Comparison of ENCODE assay signal across 8 cellular contexts in the genomic region with DNA sequence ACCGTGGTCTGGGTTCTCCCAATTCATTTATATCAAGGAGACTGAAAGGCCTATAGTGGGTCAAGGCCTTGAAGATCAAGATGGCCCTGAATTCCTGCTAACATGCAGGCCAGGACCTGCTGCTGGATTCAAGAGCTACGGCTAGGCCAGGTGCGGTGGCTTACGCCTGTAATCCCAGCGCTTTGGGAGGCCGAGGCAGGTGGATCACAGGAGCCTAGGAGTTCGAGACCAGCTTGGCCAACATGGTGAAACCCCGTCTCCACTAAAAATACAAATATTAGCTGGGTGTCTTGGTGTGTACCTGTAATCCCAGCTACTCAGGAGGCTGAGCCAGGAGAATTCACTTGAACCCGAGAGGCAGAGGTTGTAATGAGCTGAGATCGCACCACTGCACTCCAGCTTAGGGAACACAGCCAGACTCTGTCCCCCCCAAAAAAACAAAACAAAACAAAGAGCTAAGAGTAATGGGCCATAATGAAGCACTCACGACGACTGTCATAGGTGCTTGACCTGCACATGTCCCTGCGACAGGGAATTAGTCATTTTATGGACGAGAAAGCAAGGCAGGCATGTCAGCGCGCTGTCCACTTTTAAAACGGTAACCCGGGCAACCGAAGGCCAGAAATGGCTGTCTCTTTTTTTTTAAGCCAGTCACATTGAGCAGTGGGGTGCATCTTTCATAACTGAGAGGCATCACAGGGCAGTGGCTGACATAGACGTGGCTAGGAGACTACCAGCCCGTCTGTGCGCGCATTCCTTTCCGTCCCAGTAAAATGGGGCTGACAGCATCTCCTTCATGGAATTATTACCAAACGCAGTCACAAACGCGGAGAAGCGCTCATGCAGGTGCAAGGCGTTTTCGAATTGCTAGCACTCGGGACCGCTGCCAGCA. TPM values are rescaled to one million over a fixed set of nuclear protein-coding genes. Genes with fewer than 3 reads are reported as not detected.
DNase-seq lines count a peak whose midpoint lies in the region; ATAC-seq and TF ChIP-seq lines count a peak whose summit lies in the region.

No MANE protein-coding gene starts in this region.

- H3K27ac Mint-ChIP-seq in naive thymus-derived CD8-positive, alpha-beta T cell: peak overlapping the region; percentile 79 to 100 (median 96)

- H3K36me3 ChIP-seq in colonic mucosa: peaks cover 22% of the 10 kb centered on the region

- POLR2A ChIA-PET in naive thymus-derived CD8-positive, alpha-beta T cell (lab: Charles Lee): interaction anchor here (0.6 to 2.5 kb wide), 6 partner anchors 21 to 1041 kb away, joined by 3 to 11 read pairs (median 4); a partner anchor contains a TSS

- DNase-seq in GM12865 (ENCODE audit: low read depth) (no peak), NCI-H1092 treated with DMSO at 0.1 percent for 48 hours (lab: John Stamatoyannopoulos, UW) (peak; percentile 90), colonic mucosa (no peak), MV-4-11 (lab: John Stamatoyannopoulos, UW) (no peak), dedifferentiated amniotic fluid mesenchymal stem cell (ENCODE audit: extremely low spot score) (no peak)
- peak in 1 of 10 donors; percentile 16 for DNase-seq in naive thymus-derived CD8-positive, alpha-beta T cell

- no peaks in the 10 kb centered on the region for H3K27me3 ChIP-seq in colonic mucosa

- peaks cover 5 to 56% (median 10%) of the 10 kb centered on the region in 3 donors for H3K36me3 Mint-ChIP-seq in naive thymus-derived CD8-positive, alpha-beta T cell

- ATAC-seq in naive thymus-derived CD8-positive, alpha-beta T cell: no peak
- ATAC-seq in GM21360 (IDR thresholded peaks at IDR 0.05; ENCODE audit: unreplicated experiment) (no peak), HG02763 (IDR thresholded peaks at IDR 0.05; ENCODE audit: unreplicated experiment) (no peak)

- no peaks in the 10 kb centered on the region for H3K27me3 Mint-ChIP-seq in naive thymus-derived CD8-positive, alpha-beta T cell

- H3K4me3 Mint-ChIP-seq in naive thymus-derived CD8-positive, alpha-beta T cell: peak overlapping the region; percentile 71 to 94 (median 84)

- H3K4me1 Mint-ChIP-seq in naive thymus-derived CD8-positive, alpha-beta T cell: peaks cover 25 to 46% (median 39%) of the 10 kb centered on the region in 4 donors

- H3K9ac ChIP-seq in colonic mucosa (ENCODE audit: low read depth in 2 of 2, low read length in 2 of 2): peak overlapping the region; percentile 48 to 85

- TF ChIP-seq CTCF in GM12865 (IDR thresholded peaks at IDR 0.05; ENCODE audit: insufficient read depth, low read depth, low read length, missing control alignments): no peak
- no peak for TF ChIP-seq CTCF in colonic mucosa (IDR thresholded peaks at IDR 0.05)

- H3K4me1 ChIP-seq in colonic mucosa: peaks cover 19% of the 10 kb centered on the region

- no peaks in the 10 kb centered on the region for H3K9me3 ChIP-seq in colonic mucosa

- peak overlapping the region; percentile 96 for H3K27ac ChIP-seq in colonic mucosa

- peak overlapping the region; percentile 60 for H3K4me3 ChIP-seq in GM12865 (ENCODE audit: low read depth, low read length)
- peak overlapping the region; percentile 28 for H3K4me3 ChIP-seq in colonic mucosa

- intact Hi-C loops in colonic mucosa (cut with DNase I): no loop called here

- H3K9me3 Mint-ChIP-seq in naive thymus-derived CD8-positive, alpha-beta T cell: no peaks in the 10 kb centered on the region

RNA-seq across cellular contexts. Expression of a gene that starts 1.0 kb away (rescaled TPM):
- 10 to 100 TPM; 65.1 to 74.2 TPM for total RNA-seq in colonic mucosa
- 100 to 1,000 TPM; 208 to 221 TPM for total RNA-seq in naive thymus-derived CD8-positive, alpha-beta T cell
- 1 to 10 TPM; 3.2 to 8.0 (median 4.4) TPM for polyA plus RNA-seq in naive thymus-derived CD8-positive, alpha-beta T cell

RNA-seq across cellular contexts. Expression of a gene that starts 6.5 kb away (rescaled TPM):
- total RNA-seq in colonic mucosa: 10 to 100 TPM; 37.0 to 70.3 TPM
- total RNA-seq in naive thymus-derived CD8-positive, alpha-beta T cell: 10 to 100 TPM; 81.4 to 83.8 TPM
- polyA plus RNA-seq in naive thymus-derived CD8-positive, alpha-beta T cell: 10 to 100 TPM; 13.3 to 22.3 (median 15.3) TPM

RNA-seq across cellular contexts. Expression of a gene that starts 41.8 kb away (rescaled TPM):
- 10 to 100 TPM; 44.0 to 79.3 TPM for total RNA-seq in colonic mucosa
- 100 to 1,000 TPM; 107 to 110 TPM for total RNA-seq in naive thymus-derived CD8-positive, alpha-beta T cell
- 10 to 100 TPM in 2 of 3 donors, 1 to 10 TPM in 1; 5.2 to 31.3 (median 14.9) TPM for polyA plus RNA-seq in naive thymus-derived CD8-positive, alpha-beta T cell

RNA-seq across cellular contexts. Expression of a gene that starts 47.0 kb away (rescaled TPM):
- 1 to 10 TPM; 6.8 to 7.0 TPM for total RNA-seq in colonic mucosa
- 10 to 100 TPM; 10.8 to 13.7 TPM for total RNA-seq in naive thymus-derived CD8-positive, alpha-beta T cell
- 10 to 100 TPM in 2 of 3 donors, 1 to 10 TPM in 1; 7.7 to 12.5 (median 11.0) TPM for polyA plus RNA-seq in naive thymus-derived CD8-positive, alpha-beta T cell
